8 cellular contexts compared by ENCODE assay signal in genomic region chr1:202957733-202958543, GRCh38. TPM values are rescaled to one million over a fixed set of nuclear protein-coding genes. Genes with fewer than 3 reads are reported as not detected.
DNase-seq lines count a peak whose midpoint lies in the region; ATAC-seq and TF ChIP-seq lines count a peak whose summit lies in the region.

Gene ADIPOR1 (minus strand): TSS chr1:202958312. CDS start chr1:202951070, 7,242 bp downstream.

- H3K9me3 Mint-ChIP-seq in IgD-negative memory B cell: no peaks in the 10 kb centered on the region
- no peaks in the 10 kb centered on the region for H3K9me3 Mint-ChIP-seq in activated T-cell treated with anti-CD3 and anti-CD28 coated beads, Interleukin-2, amount 50 U/mL, for 4 hours

- H3K4me3 Mint-ChIP-seq in IgD-negative memory B cell: peak within 1 kb of the TSS; percentile 85 to 94 (median 92)
- H3K4me3 Mint-ChIP-seq in activated T-cell treated with anti-CD3 and anti-CD28 coated beads, Interleukin-2, amount 50 U/mL, for 4 hours: peak within 1 kb of the TSS; percentile 83

- intact Hi-C loops in PC-9 (cut with micrococcal nuclease; ENCODE audit: unreplicated experiment): no loop called here

- no peaks in the 10 kb centered on the region for H3K9me2 ChIP-seq in PC-9 (ENCODE audit: insufficient read depth)

- H3K4me2 ChIP-seq in PC-9: peak within 1 kb of the TSS; percentile 82

- DNase-seq in DMS53 (lab: John Stamatoyannopoulos, UW) (peak; percentile 98), PC-9 (peak; percentile 74 to 93)
- peak; percentile 92 for DNase-seq in activated T-cell treated with anti-CD3 and anti-CD28 coated beads, Interleukin-2, amount 50 U/mL, for 4 hours
- peak; percentile 89 for DNase-seq in stimulated activated CD8-positive, alpha-beta memory T cell treated with anti-CD3 and anti-CD28 coated beads, Interleukin-7, amount 100 ng/mL, for 24 hours (ENCODE audit: low read depth)

- peak within 1 kb of the TSS; percentile 60 for H3K27ac ChIP-seq in PC-9
- H3K27ac ChIP-seq in esophagus (ENCODE audit: low read depth in 2 of 2, low read length in 1 of 2): peak within 1 kb of the TSS; percentile 97
- peak within 1 kb of the TSS; percentile 41 for H3K27ac ChIP-seq in muscle layer of colon (ENCODE audit: low read depth, low read length)

- H3K27ac Mint-ChIP-seq in IgD-negative memory B cell: peak within 1 kb of the TSS; percentile 84 to 92 (median 91)

- H2AFZ ChIP-seq in PC-9: peak within 1 kb of the TSS; percentile 87

- H3K27me3 ChIP-seq in PC-9 (ENCODE audit: insufficient read depth, low read depth) (no peaks in the 10 kb centered on the region), esophagus (ENCODE audit: control insufficient read depth in 1 of 2, insufficient read depth in 2 of 2, low read length in 2 of 2) (no peaks in the 10 kb centered on the region), muscle layer of colon (ENCODE audit: control insufficient read depth in 1 of 2, insufficient read depth in 2 of 2, low read length in 2 of 2) (no peaks in the 10 kb centered on the region)

- WGBS in esophagus, 2 donors: 0 to 1% methylated on average over 72 to 86 of the region's 86 CpGs

- H4K20me1 ChIP-seq in PC-9 (ENCODE audit: insufficient read depth): peaks cover 22% of the 10 kb centered on the region

- H3K4me1 Mint-ChIP-seq in IgD-negative memory B cell: peaks cover 18 to 29% (median 25%) of the 10 kb centered on the region in 3 donors
- H3K4me1 Mint-ChIP-seq in activated T-cell treated with anti-CD3 and anti-CD28 coated beads, Interleukin-2, amount 50 U/mL, for 4 hours (ENCODE audit: low read depth): peaks cover 47% of the 10 kb centered on the region

- CTCF ChIA-PET in PC-9 (lab: Charles Lee): no interaction called here

- POLR2A ChIA-PET in PC-9 (lab: Charles Lee; ENCODE audit: unreplicated experiment): no interaction called here

- H3K4me1 ChIP-seq in PC-9 (replicated peaks; ENCODE audit: insufficient read depth) (peaks cover 31% of the 10 kb centered on the region), esophagus (ENCODE audit: control insufficient read depth in 2 of 2, insufficient read depth in 2 of 2, low read length in 1 of 2) (peaks cover 0 to 2% of the 10 kb centered on the region in 2 donors), muscle layer of colon (ENCODE audit: insufficient read depth, low read length) (peaks cover 21% of the 10 kb centered on the region)

- no peak for TF ChIP-seq CTCF in PC-9 (conservative IDR thresholded peaks at IDR 0.05)

- BruUV-seq in PC-9 (replicated peaks; lab: Mats Ljungman, UMichigan): no TSS peak

- H3K79me2 ChIP-seq in PC-9 (ENCODE audit: low read depth): peaks cover 50% of the 10 kb centered on the region

- ATAC-seq in GM21529 (IDR thresholded peaks at IDR 0.05; ENCODE audit: unreplicated experiment): peak; percentile 99
- peak; percentile 98 to 99 for ATAC-seq in activated T-cell treated with anti-CD3 and anti-CD28 coated beads, Interleukin-2, amount 50 U/mL, for 4 hours

- peak within 1 kb of the TSS; percentile 76 for H3K4me3 ChIP-seq in PC-9
- peak within 1 kb of the TSS; percentile 91 to 99 for H3K4me3 ChIP-seq in esophagus (ENCODE audit: low read depth in 1 of 2, low read length in 2 of 2)
- peak within 1 kb of the TSS; percentile 69 to 86 for H3K4me3 ChIP-seq in muscle layer of colon (ENCODE audit: low read depth in 1 of 2, low read length in 2 of 2)

- H3K27me3 Mint-ChIP-seq in IgD-negative memory B cell: no peaks in the 10 kb centered on the region
- no peaks in the 10 kb centered on the region for H3K27me3 Mint-ChIP-seq in activated T-cell treated with anti-CD3 and anti-CD28 coated beads, Interleukin-2, amount 50 U/mL, for 4 hours (ENCODE audit: low read depth)

- H3F3A ChIP-seq in PC-9 (ENCODE audit: insufficient read depth, low read depth): peaks cover 17% of the 10 kb centered on the region; the same call in 1 of the 2 replicates

- H3K36me3 Mint-ChIP-seq in IgD-negative memory B cell: no peaks in the 10 kb centered on the region
- H3K36me3 Mint-ChIP-seq in activated T-cell treated with anti-CD3 and anti-CD28 coated beads, Interleukin-2, amount 50 U/mL, for 4 hours (ENCODE audit: insufficient read depth): peaks cover 12% of the 10 kb centered on the region

- H3K9me3 ChIP-seq in PC-9 (ENCODE audit: insufficient read depth, low read depth) (no peaks in the 10 kb centered on the region), esophagus (ENCODE audit: control insufficient read depth in 2 of 2, insufficient read depth in 1 of 2, low read depth in 1 of 2, low read length in 1 of 2) (no peaks in the 10 kb centered on the region), muscle layer of colon (ENCODE audit: low read length) (no peaks in the 10 kb centered on the region)

- H3K36me3 ChIP-seq in PC-9 (ENCODE audit: low read depth) (no peaks in the 10 kb centered on the region), esophagus (ENCODE audit: control insufficient read depth in 2 of 2, insufficient read depth in 2 of 2, low read length in 1 of 2) (peaks cover 4 to 6% of the 10 kb centered on the region in 2 donors), muscle layer of colon (ENCODE audit: insufficient read depth, low read length) (peaks cover 12% of the 10 kb centered on the region)

- peak within 1 kb of the TSS; percentile 88 for H3K9ac ChIP-seq in muscle layer of colon (ENCODE audit: low read length)

RNA-seq across cellular contexts. Expression of gene ADIPOR1, which starts in this region (rescaled TPM):
- polyA plus RNA-seq in IgD-negative memory B cell (91.5 TPM), esophagus (10 to 100 TPM; 96.2 to 98.4 TPM)
- 102 and 113 TPM in 2 replicates for total RNA-seq in PC-9 (2021)
- 10 to 100 TPM; 85.7 to 94.1 (median 90.7) TPM for total RNA-seq in activated T-cell treated with anti-CD3 and anti-CD28 coated beads, Interleukin-2, amount 50 U/mL, for 4 hours

Comparison
In these comparisons a context has a peak if more than half of its experiments do, and no peak if none do; other contexts are left out.
1. Peak in every context shown above with its lines: DNase-seq, ATAC-seq, H3K4me3 ChIP-seq and H3K27ac ChIP-seq.
2. H3K27ac ChIP-seq: peak in every context shown above with its lines; median percentile 97 in esophagus; 60 in PC-9; 41 in muscle layer of colon.